In genomic region chr1:9867408-9868243, GRCh38 we compare ENCODE assay signal across 8 cellular contexts. TPM values are rescaled to one million over a fixed set of nuclear protein-coding genes. Genes with fewer than 3 reads are reported as not detected.
A peak's percentile ranks its signal among the peaks of the same experiment; 100 is the strongest.
DNase-seq lines count a peak whose midpoint lies in the region; ATAC-seq and TF ChIP-seq lines count a peak whose summit lies in the region.

No MANE protein-coding gene starts in this region.

- H3K9me2 ChIP-seq in MM.1S (replicated peaks; ENCODE audit: insufficient read depth, low read length) = no peaks in the 10 kb centered on the region

- no peak overlapping the region for H2AFZ ChIP-seq in MM.1S (ENCODE audit: low read length)

- H3K27me3 ChIP-seq in MM.1S (replicated peaks; ENCODE audit: insufficient read depth, low read length) = no peaks in the 10 kb centered on the region

- H3K36me3 Mint-ChIP-seq in activated naive CD8-positive, alpha-beta T cell treated with anti-CD3 and anti-CD28 coated beads for 36 hours = no peaks in the 10 kb centered on the region

- H3K36me3 ChIP-seq in MM.1S (replicated peaks; ENCODE audit: insufficient read depth, low read length) = no peaks in the 10 kb centered on the region

- ATAC-seq in GM18873 (IDR thresholded peaks at IDR 0.05; ENCODE audit: low FRiP score, unreplicated experiment) (peak; percentile 52), GM21526 (IDR thresholded peaks at IDR 0.05; ENCODE audit: low FRiP score, unreplicated experiment) (no peak)

- no peak overlapping the region for H3K9ac ChIP-seq in MM.1S (ENCODE audit: low read length)

- no peaks in the 10 kb centered on the region for H4K20me1 ChIP-seq in MM.1S (ENCODE audit: insufficient read depth, low read length)

- H3K4me1 ChIP-seq in MM.1S (ENCODE audit: low read length) = no peaks in the 10 kb centered on the region

- no peak for DNase-seq in AG09319 (ENCODE audit: extremely low read depth, low read depth)
- DNase-seq in MM.1S = peak; percentile 76
- DNase-seq in SW480 (ENCODE audit: low spot score) = peak; percentile 53
- DNase-seq in activated naive CD8-positive, alpha-beta T cell treated with anti-CD3 and anti-CD28 coated beads for 36 hours = peak; percentile 82
- DNase-seq in cardiac septum (ENCODE audit: low spot score) = peak; percentile 92
- peak; percentile 58 for DNase-seq in putamen (ENCODE audit: low spot score)

- H3K4me1 Mint-ChIP-seq in activated naive CD8-positive, alpha-beta T cell treated with anti-CD3 and anti-CD28 coated beads for 36 hours = peaks cover 1% of the 10 kb centered on the region

- no peak overlapping the region for H3K27ac Mint-ChIP-seq in activated naive CD8-positive, alpha-beta T cell treated with anti-CD3 and anti-CD28 coated beads for 36 hours

- H3K4me2 ChIP-seq in MM.1S (ENCODE audit: low read depth, low read length) = no peak overlapping the region

- intact Hi-C loops in cardiac septum (cut with DNase I) = loop anchor here (1.0 to 5.0 kb wide), 3 partner anchors 83 to 240 kb away; no protein-coding TSS in a partner anchor

- no peaks in the 10 kb centered on the region for H3K9me3 Mint-ChIP-seq in activated naive CD8-positive, alpha-beta T cell treated with anti-CD3 and anti-CD28 coated beads for 36 hours

- no peak overlapping the region for H3K4me3 Mint-ChIP-seq in activated naive CD8-positive, alpha-beta T cell treated with anti-CD3 and anti-CD28 coated beads for 36 hours

- TF ChIP-seq CTCF in AG09319 (IDR thresholded peaks at IDR 0.05; ENCODE audit: low read depth, low read length) = peak; percentile 95
- peak; percentile 98 for TF ChIP-seq CTCF in MM.1S (IDR thresholded peaks at IDR 0.05; ENCODE audit: low read length)

- no peaks in the 10 kb centered on the region for H3K9me3 ChIP-seq in MM.1S (replicated peaks; ENCODE audit: insufficient read depth, low read length)

- no peak overlapping the region for H3K27ac ChIP-seq in MM.1S (ENCODE audit: low read length)

- no peak overlapping the region for H3K4me3 ChIP-seq in MM.1S (ENCODE audit: low read length)

- no peaks in the 10 kb centered on the region for H3K79me2 ChIP-seq in MM.1S (ENCODE audit: low read length)

- H3F3A ChIP-seq in MM.1S (ENCODE audit: insufficient read depth, low read length) = no peaks in the 10 kb centered on the region

- H3K27me3 Mint-ChIP-seq in activated naive CD8-positive, alpha-beta T cell treated with anti-CD3 and anti-CD28 coated beads for 36 hours = no peaks in the 10 kb centered on the region

RNA-seq across cellular contexts. Expression of gene CTNNBIP1, which starts 42.4 kb away (rescaled TPM):
- 1 to 10 TPM; 8.0 to 8.6 TPM for total RNA-seq in activated naive CD8-positive, alpha-beta T cell treated with anti-CD3 and anti-CD28 coated beads for 36 hours
- 19.3 TPM for total RNA-seq in cardiac septum

RNA-seq across cellular contexts. Expression of gene CLSTN1, which starts 43.9 kb away (rescaled TPM):
- 10 to 100 TPM; 30.4 to 31.0 TPM for total RNA-seq in activated naive CD8-positive, alpha-beta T cell treated with anti-CD3 and anti-CD28 coated beads for 36 hours
- 59.1 TPM for total RNA-seq in cardiac septum
